ENCODE assay signal across 8 cellular contexts in the genomic region with DNA sequence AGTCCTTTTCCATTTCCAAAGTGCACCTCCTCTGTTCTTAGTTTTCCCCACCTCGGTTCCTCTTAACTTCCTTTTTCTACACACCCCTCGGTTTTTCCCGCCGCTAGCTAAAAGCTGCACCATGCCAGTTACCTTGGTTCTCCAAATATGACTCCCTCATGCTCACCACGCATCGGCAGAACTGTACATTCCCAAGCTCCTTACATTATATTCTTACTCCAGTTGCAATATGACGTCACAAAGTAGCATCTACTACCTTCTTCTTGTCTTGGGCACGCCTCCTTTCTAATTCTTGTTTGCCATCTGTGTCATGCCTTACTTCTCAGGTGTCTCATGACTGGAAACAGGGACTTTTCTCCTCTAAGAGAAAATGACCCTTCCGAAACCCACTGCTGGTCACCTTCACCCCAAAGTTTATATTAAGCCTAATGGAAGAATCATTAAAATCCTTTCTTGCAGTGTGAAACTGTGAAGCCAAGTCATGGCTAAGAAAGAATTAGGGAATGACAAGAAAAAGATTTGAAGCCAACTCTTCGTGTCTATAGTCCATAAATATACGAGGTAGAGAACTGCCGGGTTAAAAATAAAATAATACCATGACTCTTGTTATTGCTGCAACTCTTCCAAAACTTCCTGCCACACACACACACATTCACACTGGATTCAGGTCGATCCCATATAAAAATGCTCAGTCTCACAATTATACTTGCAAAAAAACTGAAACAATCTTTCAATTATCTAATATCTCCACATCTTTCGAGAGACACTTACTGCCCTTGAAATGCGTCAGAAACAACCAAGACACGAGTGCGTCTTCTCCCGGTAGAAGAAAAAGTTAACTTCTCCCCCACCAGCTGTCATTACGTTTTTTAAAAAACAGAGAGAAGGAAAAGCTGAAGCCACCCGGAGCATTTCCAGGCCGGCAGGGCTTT. TPM values are rescaled to one million over a fixed set of nuclear protein-coding genes. Genes with fewer than 3 reads are reported as not detected.
DNase-seq lines count a peak whose midpoint lies in the region; ATAC-seq and TF ChIP-seq lines count a peak whose summit lies in the region.

No MANE protein-coding gene starts in this region.

- peaks cover 3% of the 10 kb centered on the region for H3K36me3 ChIP-seq in skeletal muscle satellite cell (ENCODE audit: insufficient read depth, low read length)

- peak overlapping the region; percentile 95 for H3K9ac ChIP-seq in skeletal muscle satellite cell (ENCODE audit: low read depth, low read length)

- no peaks in the 10 kb centered on the region for H3K27me3 ChIP-seq in skeletal muscle satellite cell (ENCODE audit: control insufficient read depth, insufficient read depth, low read length)

- H3K4me2 ChIP-seq in skeletal muscle satellite cell (ENCODE audit: low read length) = peak overlapping the region; percentile 79

- H3K4me1 ChIP-seq in skeletal muscle satellite cell (ENCODE audit: control insufficient read depth, insufficient read depth, low read length) = peaks cover 21% of the 10 kb centered on the region

- TF ChIP-seq CTCF in WI38 (IDR thresholded peaks at IDR 0.05; ENCODE audit: low read depth, low read length) (no peak), foreskin fibroblast (IDR thresholded peaks at IDR 0.05; ENCODE audit: low read depth, low read length) (no peak)

- H3K4me3 ChIP-seq in WI38 (ENCODE audit: low read depth, low read length) = peak overlapping the region; percentile 82
- H3K4me3 ChIP-seq in foreskin fibroblast (ENCODE audit: low read depth in 1 of 2, low read length in 2 of 2) = peak overlapping the region; percentile 59 to 60
- H3K4me3 ChIP-seq in skeletal muscle satellite cell (ENCODE audit: low read length) = peak overlapping the region; percentile 90

- no peak for ATAC-seq in HG03159 (IDR thresholded peaks at IDR 0.05; ENCODE audit: unreplicated experiment)

- H3K9me3 ChIP-seq in skeletal muscle satellite cell (replicated peaks; ENCODE audit: low read length) = no peaks in the 10 kb centered on the region

- DNase-seq in stimulated activated naive CD4-positive, alpha-beta T cell (lab: John Stamatoyannopoulos, UW) = peak in 4 of 6 experiments; percentile 21 to 73 (median 59)
- no peak for DNase-seq in stimulated activated naive CD4-positive, alpha-beta T cell treated with Interleukin-2 at 50 U/mL for 16 hours (lab: John Stamatoyannopoulos, UW)
- DNase-seq in foreskin fibroblast (peak in 1 of 2 donors; percentile 50), T-helper 9 cell (no peak), NCI-H128 (lab: John Stamatoyannopoulos, UW; ENCODE audit: unreplicated experiment) (no peak)

RNA-seq across cellular contexts. Expression of a gene that starts 1.6 kb away (rescaled TPM):
- total RNA-seq in skeletal muscle satellite cell (2012; rRNA removed) = 64.7 and 71.0 TPM in 2 replicates

RNA-seq across cellular contexts. Expression of a gene that starts 28.7 kb away (rescaled TPM):
- total RNA-seq in skeletal muscle satellite cell (2012; rRNA removed) = 3.3 and 5.0 TPM in 2 replicates

Comparison
In these comparisons a context has a peak if more than half of its experiments do, and no peak if none do; other contexts are left out.
1. DNase-seq: peak in stimulated activated naive CD4-positive, alpha-beta T cell (4 of 6); none in stimulated activated naive CD4-positive, alpha-beta T cell treated with Interleukin-2 at 50 U/mL for 16 hours (single experiment), T-helper 9 cell (single experiment) and NCI-H128 (single experiment).
2. Peak in every context shown above with its lines, with median percentiles within 50 percentile points of each other: H3K4me3 ChIP-seq.